8 cellular contexts compared by ENCODE assay signal in the genomic region with DNA sequence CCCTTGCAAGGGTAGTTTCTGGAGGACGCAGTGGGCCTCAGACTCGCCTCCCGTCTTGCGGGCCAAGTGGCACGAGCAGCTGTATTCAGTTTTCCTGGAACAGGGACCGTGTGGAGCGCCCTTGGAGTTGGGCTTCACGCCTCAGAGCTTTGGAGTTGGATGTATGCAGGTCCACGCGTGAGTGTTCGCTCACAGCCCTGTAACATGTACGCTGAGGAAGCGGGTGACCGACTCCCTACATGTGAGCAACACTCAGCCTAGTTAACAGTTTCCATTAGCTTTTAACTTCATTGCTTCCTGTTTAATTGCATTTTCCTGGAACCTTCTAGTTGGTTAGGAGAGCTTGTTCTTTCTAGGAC. TPM values are rescaled to one million over a fixed set of nuclear protein-coding genes. Genes with fewer than 3 reads are reported as not detected.
DNase-seq lines count a peak whose midpoint lies in the region; ATAC-seq and TF ChIP-seq lines count a peak whose summit lies in the region.

No MANE protein-coding gene starts in this region.

- no peaks in the 10 kb centered on the region for H3K27me3 Mint-ChIP-seq in activated B cell treated with CpG ODN at 0.5 μM for 24 hours
- no peaks in the 10 kb centered on the region for H3K27me3 Mint-ChIP-seq in natural killer cell (ENCODE audit: low read depth in 2 of 2)

- H3K9ac ChIP-seq in HCT116 (ENCODE audit: low read length) = peak overlapping the region; percentile 78

- H3K27me3 ChIP-seq in HCT116 (ENCODE audit: insufficient read depth, low read length) = no peaks in the 10 kb centered on the region

- H3K4me3 Mint-ChIP-seq in activated B cell treated with CpG ODN at 0.5 μM for 24 hours = peak overlapping the region; percentile 97
- H3K4me3 Mint-ChIP-seq in natural killer cell = peak overlapping the region; percentile 96

- CTCF ChIA-PET in AG04449 (lab: Yijun Ruan, JAX) = interaction anchor here (0.6 to 10.9 kb wide), 8 partner anchors 9 to 326 kb away, joined by 3 to 116 read pairs (median 9); no protein-coding TSS in a partner anchor
- CTCF ChIA-PET in HCT116 (lab: Charles Lee) = interaction anchor here (1.3 kb wide), 1 partner anchor 154 kb away, joined by 3 read pairs; no protein-coding TSS in a partner anchor
- CTCF ChIA-PET in activated B cell treated with CpG ODN at 0.5 μM for 24 hours (lab: Charles Lee) = interaction anchor here (1.8 kb wide), 1 partner anchor 115 kb away, joined by 6 read pairs; no protein-coding TSS in a partner anchor

- H3K36me3 ChIP-seq in HCT116 (ENCODE audit: control insufficient read depth in 1 of 2, insufficient read depth in 2 of 2, low read length in 2 of 2) = no peaks in the 10 kb centered on the region

- peak overlapping the region; percentile 80 for H3K4me2 ChIP-seq in HCT116 (ENCODE audit: low read length)

- TF ChIP-seq POLR2A in HCT116 (IDR thresholded peaks at IDR 0.05; ENCODE audit: borderline replicate concordance, extremely low read depth, insufficient read depth, insufficient read length) = no peak

- H2AFZ ChIP-seq in HCT116 (ENCODE audit: low read depth, low read length, poor library complexity, severe bottlenecking) = no peak overlapping the region

- peaks cover 34 to 64% of the 10 kb centered on the region in 2 experiments for H3K4me1 ChIP-seq in HCT116 (ENCODE audit: control insufficient read depth in 1 of 2, insufficient read depth in 2 of 2, low read length in 2 of 2)

- H3K4me1 Mint-ChIP-seq in activated B cell treated with CpG ODN at 0.5 μM for 24 hours (peaks cover 84% of the 10 kb centered on the region), natural killer cell (peaks cover 81 to 83% of the 10 kb centered on the region in 2 donors)

- H3K79me2 ChIP-seq in HCT116 (ENCODE audit: insufficient read depth, low read length) = peaks cover 56% of the 10 kb centered on the region

- no TSS peak for BruUV-seq in HCT116 (replicated peaks; lab: Mats Ljungman, UMichigan)

- H3K9me3 ChIP-seq in HCT116 (ENCODE audit: control insufficient read depth in 1 of 2, insufficient read depth in 1 of 2, low read depth in 1 of 2, low read length in 2 of 2) = no peaks in the 10 kb centered on the region

- intact Hi-C loops in HCT116 (cut with micrococcal nuclease) = loop anchor here (5.0 kb wide), 1 partner anchor 60 kb away; no protein-coding TSS in a partner anchor
- intact Hi-C loops in activated B cell treated with CpG ODN at 0.5 μM for 24 hours (cut with micrococcal nuclease) = loop anchor here (1.0 to 5.0 kb wide), 4 partner anchors 15 to 245 kb away; a partner anchor contains a TSS
- intact Hi-C loops in natural killer cell (cut with micrococcal nuclease) = loop anchor here (5.0 to 10.0 kb wide), 2 partner anchors 235 to 1173 kb away; a partner anchor contains a TSS

- peak overlapping the region; percentile 49 for H3K27ac ChIP-seq in HCT116 (ENCODE audit: low read depth, low read length)

- peaks cover 17% of the 10 kb centered on the region for H3K36me3 Mint-ChIP-seq in activated B cell treated with CpG ODN at 0.5 μM for 24 hours (ENCODE audit: low read depth)
- no peaks in the 10 kb centered on the region for H3K36me3 Mint-ChIP-seq in natural killer cell

- TF ChIP-seq CTCF in AG04449 (IDR thresholded peaks at IDR 0.05; ENCODE audit: insufficient read depth, low read length, missing control alignments) = no peak
- no peak for TF ChIP-seq CTCF in HCT116 (IDR thresholded peaks at IDR 0.05 in 2 of 3, conservative IDR thresholded peaks at IDR 0.05 in 1 of 3; ENCODE audit: borderline replicate concordance in 1 of 3, insufficient read depth in 1 of 3, low read depth in 2 of 3, low read length in 2 of 3)
- TF ChIP-seq CTCF in activated B cell treated with CpG ODN at 0.5 μM for 24 hours (IDR thresholded peaks at IDR 0.05) = no peak
- TF ChIP-seq CTCF in epithelial cell of proximal tubule (conservative IDR thresholded peaks at IDR 0.05; ENCODE audit: low read depth, low read length) = no peak
- no peak for TF ChIP-seq CTCF in natural killer cell (IDR thresholded peaks at IDR 0.05)

- no peak for TF ChIP-seq RAD21 in HCT116 (IDR thresholded peaks at IDR 0.05; ENCODE audit: low read depth)

- H3K4me3 ChIP-seq in AG04449 (ENCODE audit: low read depth, low read length) = peak overlapping the region; percentile 92
- peak overlapping the region; percentile 91 to 92 for H3K4me3 ChIP-seq in HCT116 (replicated peaks in 1 of 2; ENCODE audit: low read depth in 1 of 2, low read length in 2 of 2)
- H3K4me3 ChIP-seq in epithelial cell of proximal tubule (ENCODE audit: low read depth, low read length) = peak overlapping the region; percentile 92

- H4K20me1 ChIP-seq in HCT116 (ENCODE audit: insufficient read depth) = peaks cover 7% of the 10 kb centered on the region; the same call in 1 of the 2 replicates

- H3K27ac Mint-ChIP-seq in activated B cell treated with CpG ODN at 0.5 μM for 24 hours = peak overlapping the region; percentile 97
- H3K27ac Mint-ChIP-seq in natural killer cell = peak overlapping the region; percentile 94 to 98

- no peaks in the 10 kb centered on the region for H3K9me2 ChIP-seq in HCT116 (ENCODE audit: insufficient read depth)

- H3K9me3 Mint-ChIP-seq in activated B cell treated with CpG ODN at 0.5 μM for 24 hours = peaks cover 3% of the 10 kb centered on the region
- H3K9me3 Mint-ChIP-seq in natural killer cell = no peaks in the 10 kb centered on the region

- POLR2A ChIA-PET in AG04449 (lab: Yijun Ruan, JAX) (no interaction called here), HCT116 (lab: Charles Lee) (no interaction called here), activated B cell treated with CpG ODN at 0.5 μM for 24 hours (lab: Charles Lee) (interaction anchor here (0.5 to 1.6 kb wide), 13 partner anchors 24 to 736 kb away, joined by 3 to 11 read pairs (median 3); a partner anchor contains a TSS)

- no peak for ATAC-seq in HCT116
- ATAC-seq in activated B cell treated with CpG ODN at 0.5 μM for 24 hours (ENCODE audit: low read depth) = no peak
- ATAC-seq in natural killer cell = no peak
- no peak for ATAC-seq in HG03342 (IDR thresholded peaks at IDR 0.05; ENCODE audit: unreplicated experiment)

- RAD21 ChIA-PET in HCT116 (lab: Charles Lee; ENCODE audit: low non-redundant PET in 1 of 2, low total read pairs in 2 of 2, uncharacterized antibody in 2 of 2, unreplicated experiment in 2 of 2) = no interaction called here

- DNase-seq in AG04449 (ENCODE audit: low read depth, low spot score) = no peak
- DNase-seq in HCT116 (ENCODE audit: low read depth, low spot score) = no peak
- no peak for DNase-seq in activated B cell treated with CpG ODN at 0.5 μM for 24 hours
- no peak for DNase-seq in epithelial cell of proximal tubule (ENCODE audit: low read depth)
- DNase-seq in natural killer cell = peak; percentile 29
- DNase-seq in cortex of kidney (lab: John Stamatoyannopoulos, UW) = no peak
- DNase-seq in cerebellar nuclear complex (lab: John Stamatoyannopoulos, UW) = no peak

TF ChIP-seq in HCT116, 20 proteins besides CTCF, POLR2A, EP300 and RAD21:
- TF ChIP-seq ZNF274 (IDR thresholded peaks at IDR 0.05; ENCODE audit: low read depth, low read length) (no peak), FOSL1 (IDR thresholded peaks at IDR 0.05; ENCODE audit: low read depth) (no peak), SIN3A (IDR thresholded peaks at IDR 0.05; ENCODE audit: low read depth) (no peak), YY1 (IDR thresholded peaks at IDR 0.05; ENCODE audit: extremely low read depth, insufficient replicate concordance, low read depth, low read length) (no peak), POLR2AphosphoS5 (IDR thresholded peaks at IDR 0.05; ENCODE audit: low read depth, low read length) (no peak), CEBPB (IDR thresholded peaks at IDR 0.05; ENCODE audit: low read depth) (no peak), EZH2 (IDR thresholded peaks at IDR 0.05) (no peak), EZH2phosphoT487 (IDR thresholded peaks at IDR 0.05; ENCODE audit: borderline replicate concordance) (no peak), JUND (IDR thresholded peaks at IDR 0.05) (no peak), SP1 (IDR thresholded peaks at IDR 0.05; ENCODE audit: low read depth) (no peak), TCF7L2 (IDR thresholded peaks at IDR 0.05; ENCODE audit: borderline replicate concordance, extremely low read depth, insufficient read depth, insufficient read length) (no peak), ELF1 (IDR thresholded peaks at IDR 0.05; ENCODE audit: borderline replicate concordance, low read depth) (no peak), SRF (IDR thresholded peaks at IDR 0.05; ENCODE audit: low read depth) (no peak)
- TF ChIP-seq, protein P1, sequence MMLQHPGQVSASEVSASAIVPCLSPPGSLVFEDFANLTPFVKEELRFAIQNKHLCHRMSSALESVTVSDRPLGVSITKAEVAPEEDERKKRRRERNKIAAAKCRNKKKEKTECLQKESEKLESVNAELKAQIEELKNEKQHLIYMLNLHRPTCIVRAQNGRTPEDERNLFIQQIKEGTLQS (IDR thresholded peaks at IDR 0.05) = no peak
- TF ChIP-seq, protein P2, sequence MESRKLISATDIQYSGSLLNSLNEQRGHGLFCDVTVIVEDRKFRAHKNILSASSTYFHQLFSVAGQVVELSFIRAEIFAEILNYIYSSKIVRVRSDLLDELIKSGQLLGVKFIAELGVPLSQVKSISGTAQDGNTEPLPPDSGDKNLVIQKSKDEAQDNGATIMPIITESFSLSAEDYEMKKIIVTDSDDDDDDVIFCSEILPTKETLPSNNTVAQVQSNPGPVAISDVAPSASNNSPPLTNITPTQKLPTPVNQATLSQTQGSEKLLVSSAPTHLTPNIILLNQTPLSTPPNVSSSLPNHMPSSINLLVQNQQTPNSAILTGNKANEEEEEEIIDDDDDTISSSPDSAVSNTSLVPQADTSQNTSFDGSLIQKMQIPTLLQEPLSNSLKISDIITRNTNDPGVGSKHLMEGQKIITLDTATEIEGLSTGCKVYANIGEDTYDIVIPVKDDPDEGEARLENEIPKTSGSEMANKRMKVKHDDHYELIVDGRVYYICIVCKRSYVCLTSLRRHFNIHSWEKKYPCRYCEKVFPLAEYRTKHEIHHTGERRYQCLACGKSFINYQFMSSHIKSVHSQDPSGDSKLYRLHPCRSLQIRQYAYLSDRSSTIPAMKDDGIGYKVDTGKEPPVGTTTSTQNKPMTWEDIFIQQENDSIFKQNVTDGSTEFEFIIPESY (IDR thresholded peaks at IDR 0.05; ENCODE audit: extremely low read depth, insufficient replicate concordance, low read length) = no peak

RNA-seq across cellular contexts. Expression of a gene that starts 0.7 kb away (rescaled TPM):
- total RNA-seq in HCT116 (2021; ENCODE audit: unreplicated experiment) = 77.8 TPM
- polyA plus RNA-seq in HCT116 (2012) = 25.4 and 35.6 TPM in 2 replicates
- total RNA-seq in activated B cell treated with CpG ODN at 0.5 μM for 24 hours = 68.1 and 76.0 TPM in 2 replicates
- total RNA-seq in epithelial cell of proximal tubule = 96.1 and 114 TPM in 2 replicates
- 10 to 100 TPM; 41.8 to 62.1 (median 51.4) TPM for total RNA-seq in natural killer cell
